Comparison of ENCODE assay signal across 8 cellular contexts in the genomic region with DNA sequence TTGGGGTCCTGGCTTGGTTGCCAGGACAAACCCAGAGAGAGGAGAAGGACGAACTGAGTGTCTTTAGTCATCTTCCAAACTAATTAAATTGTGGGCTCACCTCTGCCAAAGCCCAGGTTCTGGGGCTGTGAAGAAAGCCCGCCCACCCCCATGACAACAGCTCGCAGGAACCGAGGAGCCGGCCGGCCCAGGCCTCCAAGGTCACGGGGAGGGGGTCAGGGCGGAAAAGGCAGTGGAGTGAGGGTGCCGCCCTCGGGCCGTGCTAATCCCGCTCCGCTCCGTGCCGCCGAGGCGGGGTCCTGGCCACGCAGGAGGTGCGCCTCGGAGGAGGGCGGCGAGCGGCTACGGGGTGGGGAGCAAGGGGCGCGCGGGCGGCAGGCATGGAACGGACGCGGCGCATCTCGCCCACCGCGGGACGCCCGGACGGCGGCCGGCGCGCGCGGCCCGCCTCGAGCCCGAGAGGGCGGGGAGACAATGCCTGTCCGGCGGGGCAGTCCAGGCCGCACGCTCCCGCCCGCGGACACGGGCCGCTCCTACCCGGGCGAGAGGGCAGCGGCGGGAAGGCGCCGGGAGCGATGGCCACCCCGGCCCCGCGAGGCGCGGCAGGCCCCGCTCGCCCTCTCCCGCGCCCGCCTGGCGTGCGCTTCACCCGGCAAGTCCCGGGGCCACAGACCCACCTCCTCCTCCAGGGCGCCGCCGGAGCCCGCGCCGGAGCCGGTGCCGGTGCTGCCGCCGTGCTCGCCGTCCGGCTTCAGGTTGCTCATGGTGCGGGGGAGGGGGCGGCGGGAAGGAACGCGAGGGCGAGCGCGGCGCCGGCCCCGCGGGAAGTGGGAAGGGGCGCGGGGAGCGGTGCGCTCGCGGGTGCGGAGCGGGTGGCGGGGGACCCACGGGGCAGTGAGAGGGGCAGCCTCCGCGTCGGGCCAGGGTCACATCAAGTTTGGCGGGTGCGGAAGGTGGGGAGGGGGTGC. TPM values are rescaled to one million over a fixed set of nuclear protein-coding genes. Genes with fewer than 3 reads are reported as not detected.
DNase-seq lines count a peak whose midpoint lies in the region; ATAC-seq and TF ChIP-seq lines count a peak whose summit lies in the region.

No MANE protein-coding gene starts in this region.

- peak overlapping the region in 1 of 3 donors; percentile 60 for H3K9ac ChIP-seq in skeletal muscle tissue (ENCODE audit: low read depth in 1 of 3, low read length in 3 of 3)

- peak overlapping the region; percentile 53 for H3K4me3 Mint-ChIP-seq in activated T-cell treated with anti-CD3 and anti-CD28 coated beads, Interleukin-2, amount 50 U/mL, for 24 hours

- TF ChIP-seq CTCF in right atrium auricular region (IDR thresholded peaks at IDR 0.05): no peak

- no peaks in the 10 kb centered on the region for H3K27me3 ChIP-seq in right atrium auricular region
- peaks cover 0 to 18% (median 6%) of the 10 kb centered on the region in 3 donors for H3K27me3 ChIP-seq in skeletal muscle tissue (ENCODE audit: control insufficient read depth in 3 of 3, insufficient read depth in 3 of 3, low read length in 3 of 3)

- H3K4me1 ChIP-seq in right atrium auricular region (peaks cover 0 to 26% of the 10 kb centered on the region in 2 donors), skeletal muscle tissue (ENCODE audit: control insufficient read depth in 3 of 3, insufficient read depth in 3 of 3, low read length in 3 of 3) (peaks cover 3 to 5% (median 4%) of the 10 kb centered on the region in 3 donors)

- no peaks in the 10 kb centered on the region for H3K9me3 Mint-ChIP-seq in activated T-cell treated with anti-CD3 and anti-CD28 coated beads, Interleukin-2, amount 50 U/mL, for 24 hours

- H3K4me3 ChIP-seq in right atrium auricular region (peak overlapping the region; percentile 56 to 83), skeletal muscle tissue (ENCODE audit: low read length in 3 of 3) (peak overlapping the region in 2 of 3 donors; percentile 36 to 49)

- no peak for ATAC-seq in HG03354 (IDR thresholded peaks at IDR 0.05; ENCODE audit: poor library complexity, severe bottlenecking, unreplicated experiment)

- no peak overlapping the region for H3K27ac Mint-ChIP-seq in activated T-cell treated with anti-CD3 and anti-CD28 coated beads, Interleukin-2, amount 50 U/mL, for 24 hours

- H3K9me3 ChIP-seq in right atrium auricular region (no peaks in the 10 kb centered on the region), skeletal muscle tissue (ENCODE audit: control insufficient read depth in 3 of 3, low read length in 3 of 3) (no peaks in the 10 kb centered on the region)

- H3K27me3 Mint-ChIP-seq in activated T-cell treated with anti-CD3 and anti-CD28 coated beads, Interleukin-2, amount 50 U/mL, for 24 hours: peaks cover 47% of the 10 kb centered on the region

- peak; percentile 59 for DNase-seq in activated CD8-positive, alpha-beta memory T cell treated with anti-CD3 and anti-CD28 coated beads for 24 hours
- no peak for DNase-seq in activated CD8-positive, alpha-beta memory T cell treated with anti-CD3 and anti-CD28 coated beads, Interleukin-2, amount 50 U/mL, for 48 hours
- peak; percentile 42 for DNase-seq in activated T-cell treated with anti-CD3 and anti-CD28 coated beads, Interleukin-2, amount 50 U/mL, for 24 hours
- DNase-seq in right atrium auricular region (ENCODE audit: low spot score): no peak
- no peak for DNase-seq in ureter (ENCODE audit: low spot score)
- no peak for DNase-seq in SKM-1 treated with dmso at 0.1 percent for 144 hours (lab: John Stamatoyannopoulos, UW; ENCODE audit: unreplicated experiment)

- H3K36me3 ChIP-seq in right atrium auricular region (no peaks in the 10 kb centered on the region), skeletal muscle tissue (ENCODE audit: control insufficient read depth in 3 of 3, insufficient read depth in 3 of 3, low read length in 3 of 3) (no peaks in the 10 kb centered on the region)

- no peaks in the 10 kb centered on the region for H3K36me3 Mint-ChIP-seq in activated T-cell treated with anti-CD3 and anti-CD28 coated beads, Interleukin-2, amount 50 U/mL, for 24 hours (ENCODE audit: low read depth)

- peaks cover 8% of the 10 kb centered on the region for H3K4me1 Mint-ChIP-seq in activated T-cell treated with anti-CD3 and anti-CD28 coated beads, Interleukin-2, amount 50 U/mL, for 24 hours (ENCODE audit: low read depth)

- H3K27ac ChIP-seq in right atrium auricular region (peak overlapping the region; percentile 89 to 90), skeletal muscle tissue (ENCODE audit: low read depth, low read length) (peak overlapping the region; percentile 64)

RNA-seq across cellular contexts. Expression of a gene that starts 0.5 kb away (rescaled TPM):
- total RNA-seq in right atrium auricular region: 10 to 100 TPM; 84.2 to 85.0 TPM
- total RNA-seq in skeletal muscle tissue: under 0.01 TPM
- 16.9 TPM for total RNA-seq in ureter

RNA-seq across cellular contexts. Expression of a gene that starts 50.6 kb away (rescaled TPM):
- under 1 TPM; 0.28 to 0.56 TPM for total RNA-seq in right atrium auricular region
- total RNA-seq in skeletal muscle tissue: 2.1 TPM
- total RNA-seq in ureter: 0.99 TPM

Comparison
In these comparisons a context has a peak if more than half of its experiments do, and no peak if none do; other contexts are left out.
1. DNase-seq: peak in activated CD8-positive, alpha-beta memory T cell treated with anti-CD3 and anti-CD28 coated beads for 24 hours (single experiment) and activated T-cell treated with anti-CD3 and anti-CD28 coated beads, Interleukin-2, amount 50 U/mL, for 24 hours (single experiment); none in activated CD8-positive, alpha-beta memory T cell treated with anti-CD3 and anti-CD28 coated beads, Interleukin-2, amount 50 U/mL, for 48 hours (single experiment), right atrium auricular region (single experiment), ureter (single experiment) and SKM-1 treated with dmso at 0.1 percent for 144 hours (single experiment).
2. RNA of a gene that starts 0.5 kb away (total RNA-seq): 84.2 to 85.0 TPM in right atrium auricular region and 16.9 TPM in ureter (single experiment); under 0.01 TPM in skeletal muscle tissue (single experiment); every median in the first group is over 10 times any median in the second.